8 cellular contexts compared by ENCODE assay signal in genomic region chr2:174337337-174338154, GRCh38. TPM values are rescaled to one million over a fixed set of nuclear protein-coding genes. Genes with fewer than 3 reads are reported as not detected.
DNase-seq lines count a peak whose midpoint lies in the region; ATAC-seq and TF ChIP-seq lines count a peak whose summit lies in the region.

No MANE protein-coding gene starts in this region.

- H3K9me3 ChIP-seq in HUES64 (ENCODE audit: insufficient read depth, low read depth, low read length), result no peaks in the 10 kb centered on the region
- H3K9me3 ChIP-seq in iPS-18a (ENCODE audit: control insufficient read depth, low read depth, low read length), result no peaks in the 10 kb centered on the region
- H3K9me3 ChIP-seq in upper lobe of left lung, result no peaks in the 10 kb centered on the region

- no peak overlapping the region for H3K27ac ChIP-seq in HUES64 (ENCODE audit: low read depth, low read length)
- H3K27ac ChIP-seq in iPS-18a (ENCODE audit: low read length), result no peak overlapping the region
- no peak overlapping the region for H3K27ac ChIP-seq in upper lobe of left lung

- no peak for TF ChIP-seq POLR2A in upper lobe of left lung (IDR thresholded peaks at IDR 0.05)

- no peak for TF ChIP-seq CTCF in upper lobe of left lung (IDR thresholded peaks at IDR 0.05)

- DNase-seq in activated CD4-positive, alpha-beta T cell treated with anti-CD3 and anti-CD28 coated beads for 48 hours, result peak; percentile 44
- no peak for DNase-seq in activated CD4-positive, alpha-beta T cell treated with anti-CD3 and anti-CD28 coated beads for 1 hour
- DNase-seq in activated T-cell treated with anti-CD3 and anti-CD28 coated beads, Interleukin-2, amount 50 U/mL, for 72 hours, result peak; percentile 44 to 55
- peak in 1 of 2 donors; percentile 85 for DNase-seq in upper lobe of left lung
- no peak for DNase-seq in effector CD8-positive, alpha-beta T cell (lab: John Stamatoyannopoulos, UW)

- peak overlapping the region; percentile 51 for H3K4me3 ChIP-seq in HUES64 (ENCODE audit: low read length)
- H3K4me3 ChIP-seq in iPS-18a (ENCODE audit: low read length), result peak overlapping the region; percentile 60
- peak overlapping the region in 3 of 4 donors; percentile 16 to 45 (median 39) for H3K4me3 ChIP-seq in upper lobe of left lung

- H3K27ac Mint-ChIP-seq in activated T-cell treated with anti-CD3 and anti-CD28 coated beads, Interleukin-2, amount 50 U/mL, for 72 hours, result peak overlapping the region; percentile 90

- H3K4me1 Mint-ChIP-seq in activated T-cell treated with anti-CD3 and anti-CD28 coated beads, Interleukin-2, amount 50 U/mL, for 72 hours (ENCODE audit: low read depth), result peaks cover 54% of the 10 kb centered on the region

- H3K4me3 Mint-ChIP-seq in activated T-cell treated with anti-CD3 and anti-CD28 coated beads, Interleukin-2, amount 50 U/mL, for 72 hours, result peak overlapping the region; percentile 77 to 83

- H3K27me3 ChIP-seq in HUES64 (ENCODE audit: insufficient read depth, low read length) (peaks cover 99% of the 10 kb centered on the region), iPS-18a (ENCODE audit: control insufficient read depth, insufficient read depth, low read length) (peaks cover 99% of the 10 kb centered on the region), upper lobe of left lung (peaks cover 6 to 98% (median 82%) of the 10 kb centered on the region in 4 donors)

- H3K9ac ChIP-seq in HUES64 (ENCODE audit: low read depth, low read length), result no peak overlapping the region
- no peak overlapping the region for H3K9ac ChIP-seq in iPS-18a (ENCODE audit: low read length)

- H3K36me3 ChIP-seq in HUES64 (ENCODE audit: insufficient read depth, low read length) (no peaks in the 10 kb centered on the region), iPS-18a (ENCODE audit: control insufficient read depth, low read depth, low read length) (no peaks in the 10 kb centered on the region), upper lobe of left lung (no peaks in the 10 kb centered on the region)

- H3K36me3 Mint-ChIP-seq in activated T-cell treated with anti-CD3 and anti-CD28 coated beads, Interleukin-2, amount 50 U/mL, for 72 hours (ENCODE audit: insufficient read depth in 2 of 2), result peaks cover 0 to 2% of the 10 kb centered on the region in 2 donors

- TF ChIP-seq EP300 in upper lobe of left lung (IDR thresholded peaks at IDR 0.05), result no peak

- H3K9me3 Mint-ChIP-seq in activated T-cell treated with anti-CD3 and anti-CD28 coated beads, Interleukin-2, amount 50 U/mL, for 72 hours, result no peaks in the 10 kb centered on the region

- peak; percentile 36 to 37 for ATAC-seq in activated T-cell treated with anti-CD3 and anti-CD28 coated beads, Interleukin-2, amount 50 U/mL, for 72 hours (replicated peaks in 1 of 2)
- no peak for ATAC-seq in upper lobe of left lung (ENCODE audit: low FRiP score in 2 of 2)
- ATAC-seq in HG03520 (IDR thresholded peaks at IDR 0.05; ENCODE audit: unreplicated experiment), result no peak

- H3K4me1 ChIP-seq in HUES64 (ENCODE audit: insufficient read depth, low read length), result peaks cover 58% of the 10 kb centered on the region
- H3K4me1 ChIP-seq in iPS-18a (ENCODE audit: control insufficient read depth, low read depth, low read length), result peaks cover 50% of the 10 kb centered on the region
- H3K4me1 ChIP-seq in upper lobe of left lung, result peaks cover 57 to 81% (median 72%) of the 10 kb centered on the region in 4 donors

- peaks cover 67% of the 10 kb centered on the region for H3K27me3 Mint-ChIP-seq in activated T-cell treated with anti-CD3 and anti-CD28 coated beads, Interleukin-2, amount 50 U/mL, for 72 hours (ENCODE audit: low read depth)

- WGBS in HUES64, result under 1% methylated on average over 72 of the region's 74 CpGs
- 7 to 8% methylated on average over 35 to 41 of the region's 74 CpGs for WGBS in upper lobe of left lung, 2 donors

RNA-seq across cellular contexts. Expression of gene SP9, which starts 2.8 kb away (rescaled TPM):
- polyA plus RNA-seq in HUES64 (2013, experiment 1 of 2), result 0.45 TPM
- polyA plus RNA-seq in HUES64 (2013, experiment 2 of 2), result 0.89 TPM
- not detected for total RNA-seq in activated T-cell treated with anti-CD3 and anti-CD28 coated beads, Interleukin-2, amount 50 U/mL, for 72 hours
- not detected for total RNA-seq in upper lobe of left lung

RNA-seq across cellular contexts. Expression of gene SCRN3, which starts 58.0 kb away (rescaled TPM):
- polyA plus RNA-seq in HUES64 (2013, experiment 1 of 2), result 10.7 TPM
- polyA plus RNA-seq in HUES64 (2013, experiment 2 of 2), result 12.7 TPM
- total RNA-seq in activated T-cell treated with anti-CD3 and anti-CD28 coated beads, Interleukin-2, amount 50 U/mL, for 72 hours, result 10 to 100 TPM; 17.1 to 19.9 TPM
- total RNA-seq in upper lobe of left lung, result 10 to 100 TPM in 5 of 6 donors, 1 to 10 TPM in 1; 5.1 to 43.0 (median 21.7) TPM

Comparison
In these comparisons a context has a peak if more than half of its experiments do, and no peak if none do; other contexts are left out.
1. DNase-seq: peak in activated CD4-positive, alpha-beta T cell treated with anti-CD3 and anti-CD28 coated beads for 48 hours (single experiment) and activated T-cell treated with anti-CD3 and anti-CD28 coated beads, Interleukin-2, amount 50 U/mL, for 72 hours (2 of 2); none in activated CD4-positive, alpha-beta T cell treated with anti-CD3 and anti-CD28 coated beads for 1 hour (single experiment) and effector CD8-positive, alpha-beta T cell (single experiment).
2. ATAC-seq: peak in activated T-cell treated with anti-CD3 and anti-CD28 coated beads, Interleukin-2, amount 50 U/mL, for 72 hours (2 of 2); none in upper lobe of left lung (0 of 2) and HG03520 (single experiment).
3. Peak in every context shown above with its lines, with median percentiles within 50 percentile points of each other: H3K4me3 ChIP-seq.